Comparison of ENCODE assay signal across 8 cellular contexts in genomic region chr22:38505595-38506117, GRCh38. TPM values are rescaled to one million over a fixed set of nuclear protein-coding genes. Genes with fewer than 3 reads are reported as not detected.
DNase-seq lines count a peak whose midpoint lies in the region; ATAC-seq and TF ChIP-seq lines count a peak whose summit lies in the region.

No MANE protein-coding gene starts in this region.

- H2AFZ ChIP-seq in neuron (ENCODE audit: low read depth, low read length), result no peak overlapping the region

- DNase-seq in NCI-H345 (lab: John Stamatoyannopoulos, UW), result peak; percentile 40
- no peak for DNase-seq in NCI-H345 treated with DMSO at 0.1 percent for 48 hours (lab: John Stamatoyannopoulos, UW; ENCODE audit: unreplicated experiment)
- peak; percentile 37 for DNase-seq in NCI-H446 treated with DMSO at 0.1 percent for 48 hours (lab: John Stamatoyannopoulos, UW)
- DNase-seq in activated gamma-delta T cell treated with anti-CD3 and anti-CD28 coated beads, Interleukin-2, amount 50 U/mL, for 16 hours (ENCODE audit: low read depth), result peak; percentile 29
- peak in 1 of 2 donors; percentile 53 for DNase-seq in foreskin keratinocyte
- DNase-seq in superior temporal gyrus (ENCODE audit: extremely low spot score), result peak; percentile 85

- peak overlapping the region; percentile 98 for H3K27ac ChIP-seq in foreskin keratinocyte

- ATAC-seq in HG02759 (IDR thresholded peaks at IDR 0.05; ENCODE audit: unreplicated experiment) (peak; percentile 34), foreskin keratinocyte (peak; percentile 35)

- H3K9me3 ChIP-seq in neuron (ENCODE audit: low read length), result no peaks in the 10 kb centered on the region

- peaks cover 26% of the 10 kb centered on the region for H3K4me1 ChIP-seq in foreskin keratinocyte
- peaks cover 26% of the 10 kb centered on the region for H3K4me1 ChIP-seq in neuron (ENCODE audit: insufficient read depth, low read length)

- H3K27me3 ChIP-seq in foreskin keratinocyte, result no peaks in the 10 kb centered on the region
- H3K27me3 ChIP-seq in neuron (ENCODE audit: insufficient read depth, low read length), result no peaks in the 10 kb centered on the region

- no peak for TF ChIP-seq CTCF in foreskin keratinocyte (conservative IDR thresholded peaks at IDR 0.05)

- H3K4me3 ChIP-seq in neuron (ENCODE audit: low read length), result peak overlapping the region; percentile 96

- peaks cover 42% of the 10 kb centered on the region for H3K36me3 ChIP-seq in neuron (ENCODE audit: insufficient read depth, low read length)

RNA-seq across cellular contexts. Expression of gene DDX17, which starts 0.5 kb away (rescaled TPM):
- 169 and 187 TPM in 2 replicates for total RNA-seq in foreskin keratinocyte
- 43.7 and 51.8 TPM in 2 replicates for polyA plus RNA-seq in foreskin keratinocyte

RNA-seq across cellular contexts. Expression of gene KDELR3, which starts 37.8 kb away (rescaled TPM):
- total RNA-seq in foreskin keratinocyte, result 6.7 and 15.4 TPM in 2 replicates
- polyA plus RNA-seq in foreskin keratinocyte, result 7.5 and 14.5 TPM in 2 replicates

RNA-seq across cellular contexts. Expression of gene KCNJ4, which starts 50.7 kb away (rescaled TPM):
- total RNA-seq in foreskin keratinocyte, result 0.07 TPM in 1 of 2 replicates, not detected in the other
- 0.02 TPM in 1 of 2 replicates, not detected in the other for polyA plus RNA-seq in foreskin keratinocyte
